In genomic region chrY:8656515-8656914, GRCh38 we compare ENCODE assay signal across 16 cellular contexts.
"Had no signal": no experiment of that assay in that cellular context is flagged by ENCODE, and none has a peak within 500 bp of the region (broad histone marks: within the 10 kb centered on the region; RNA-seq: fewer than 3 reads in every experiment).

No MANE protein-coding gene starts in this region.

- H3K27me3 ChIP-seq: esophagus squamous epithelium, foreskin keratinocyte, heart left ventricle, neutrophil, sigmoid colon, thyroid gland had no signal

- H3K4me3 ChIP-seq: esophagus squamous epithelium, heart left ventricle, lower lobe of right lung, psoas muscle, sigmoid colon, thyroid gland had no signal

- ATAC-seq: foreskin keratinocyte, heart left ventricle, left lobe of liver, lower lobe of right lung, psoas muscle had no signal

- DNase-seq: cortex of kidney; effector memory CD4-positive, alpha-beta T cell; esophagus squamous epithelium; foreskin keratinocyte; heart left ventricle; lower lobe of right lung; naive B cell; nephron progenitor cell; psoas muscle; sigmoid colon; small intestine; stimulated activated CD4-positive, alpha-beta T cell treated with anti-CD3 and anti-CD28 coated beads, Interleukin-12 subunit alpha, Interleukin-12 subunit beta, amount 100 ng/mL, for 4 hours; stimulated activated naive CD4-positive, alpha-beta T cell treated with Interleukin-2 at 50 U/mL for 16 hours; thyroid gland had no signal

- H3K36me3 ChIP-seq: esophagus squamous epithelium, heart left ventricle, lower lobe of right lung, neutrophil, sigmoid colon, thyroid gland had no signal

- H3K9me3 ChIP-seq: esophagus squamous epithelium, heart left ventricle, lower lobe of right lung, neutrophil, psoas muscle, sigmoid colon, thyroid gland had no signal

- H3K27ac ChIP-seq: foreskin keratinocyte, lower lobe of right lung, neutrophil, psoas muscle, thyroid gland had no signal

- H3K4me1 ChIP-seq: esophagus squamous epithelium, foreskin keratinocyte, heart left ventricle, lower lobe of right lung, psoas muscle, thyroid gland had no signal
